ENCODE assay signal across 16 cellular contexts in the genomic region with DNA sequence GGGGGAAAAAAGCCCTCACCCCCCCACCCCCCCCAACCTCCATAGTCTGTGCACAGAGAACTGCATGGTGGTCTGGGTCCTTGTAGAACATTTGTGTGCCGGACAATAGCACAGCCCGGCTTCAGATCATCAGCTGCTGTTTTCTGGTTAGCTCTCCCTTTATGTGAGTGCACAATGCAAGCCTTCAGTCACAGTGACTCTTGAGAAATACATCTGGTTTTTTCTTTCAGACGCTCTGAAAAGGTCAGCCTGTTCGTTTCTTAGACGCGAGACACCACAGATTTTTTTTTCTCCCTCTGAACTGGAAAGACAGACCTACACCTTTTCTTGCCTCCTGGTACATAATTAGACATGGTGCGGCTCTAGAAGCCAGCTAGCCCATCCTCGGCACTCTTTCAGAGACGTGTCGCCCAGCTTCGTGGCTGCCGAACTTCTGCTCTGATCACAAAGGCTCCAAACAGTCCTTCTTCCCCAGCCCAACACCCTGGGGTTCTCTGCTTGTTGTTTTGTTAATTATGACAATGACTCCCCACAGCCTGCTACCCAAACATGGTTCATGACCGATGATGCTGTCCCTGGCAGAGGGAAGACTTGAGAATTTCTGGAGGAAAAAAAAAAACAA.
DNase-seq lines count a peak whose midpoint lies in the region; ATAC-seq and TF ChIP-seq lines count a peak whose summit lies in the region.
"Had no signal": no experiment of that assay in that cellular context is flagged by ENCODE, and none has a peak within 500 bp of the region (broad histone marks: within the 10 kb centered on the region; RNA-seq: fewer than 3 reads in every experiment).

No MANE protein-coding gene starts in this region.

- no peaks in the 10 kb centered on the region for H3K27me3 Mint-ChIP-seq in natural killer cell (ENCODE audit: low read depth in 2 of 2)
- H3K27me3 Mint-ChIP-seq: activated T-helper 17 cell treated with anti-CD3 and anti-CD28 coated beads, Interleukin-2, amount 50 U/mL, for 72 hours had no signal

- H3K4me1 ChIP-seq in aorta (ENCODE audit: control insufficient read depth in 1 of 2, insufficient read depth in 2 of 2, low read length in 2 of 2), result peaks cover 2 to 4% of the 10 kb centered on the region in 2 donors

- ATAC-seq in aorta (ENCODE audit: low FRiP score), result no peak
- no peak for ATAC-seq in natural killer cell
- ATAC-seq: activated T-helper 17 cell treated with anti-CD3 and anti-CD28 coated beads, Interleukin-2, amount 50 U/mL, for 72 hours; heart right ventricle had no signal

- no peak for TF ChIP-seq CTCF in natural killer cell (IDR thresholded peaks at IDR 0.05)

- H3K4me1 Mint-ChIP-seq in natural killer cell, result no peaks in the 10 kb centered on the region
- H3K4me1 Mint-ChIP-seq: activated T-helper 17 cell treated with anti-CD3 and anti-CD28 coated beads, Interleukin-2, amount 50 U/mL, for 72 hours had no signal

- no peak overlapping the region for H3K4me3 ChIP-seq in skeletal muscle cell (ENCODE audit: low read depth, low read length)
- H3K4me3 ChIP-seq in aorta (ENCODE audit: low read length in 2 of 2), result no peak overlapping the region
- H3K4me3 ChIP-seq: heart right ventricle had no signal

- intact Hi-C loops in aorta (cut with DNase I), result no loop called here
- intact Hi-C loops in natural killer cell (cut with micrococcal nuclease), result no loop called here

- no peaks in the 10 kb centered on the region for H3K9me3 Mint-ChIP-seq in natural killer cell

- H3K9me3 ChIP-seq in aorta (ENCODE audit: control insufficient read depth, low read length), result no peaks in the 10 kb centered on the region
- H3K9me3 ChIP-seq: heart right ventricle had no signal

- H3K27ac ChIP-seq in caudate nucleus (ENCODE audit: low read depth, low read length) (peak overlapping the region; percentile 33), layer of hippocampus (ENCODE audit: low read depth, low read length) (peak overlapping the region; percentile 58), aorta (ENCODE audit: low read depth in 1 of 2, low read length in 2 of 2) (no peak overlapping the region)
- H3K27ac ChIP-seq: heart right ventricle, HL-60 had no signal

- no peaks in the 10 kb centered on the region for H3K27me3 ChIP-seq in layer of hippocampus (ENCODE audit: control insufficient read depth, insufficient read depth, low read length)
- H3K27me3 ChIP-seq in aorta (ENCODE audit: control insufficient read depth in 1 of 2, insufficient read depth in 2 of 2, low read length in 1 of 2), result no peaks in the 10 kb centered on the region
- H3K27me3 ChIP-seq: heart right ventricle had no signal

- H3K36me3 Mint-ChIP-seq in natural killer cell, result no peaks in the 10 kb centered on the region

- no peak overlapping the region for H3K27ac Mint-ChIP-seq in natural killer cell
- H3K27ac Mint-ChIP-seq: activated T-helper 17 cell treated with anti-CD3 and anti-CD28 coated beads, Interleukin-2, amount 50 U/mL, for 72 hours; progenitor cell of endocrine pancreas; T-helper 2 cell treated with Interferon-gamma antibody and Interleukin-4, amounts not matched to agents 5 μg/mL and 100 μg/mL, for 36 hours had no signal

- H3K4me3 Mint-ChIP-seq in natural killer cell, result no peak overlapping the region
- H3K4me3 Mint-ChIP-seq: activated T-helper 17 cell treated with anti-CD3 and anti-CD28 coated beads, Interleukin-2, amount 50 U/mL, for 72 hours; T-helper 2 cell treated with Interferon-gamma antibody and Interleukin-4, amounts not matched to agents 5 μg/mL and 100 μg/mL, for 36 hours had no signal

- H3K36me3 ChIP-seq in aorta (ENCODE audit: control insufficient read depth in 1 of 2, insufficient read depth in 2 of 2, low read length in 1 of 2), result no peaks in the 10 kb centered on the region
- H3K36me3 ChIP-seq: heart right ventricle had no signal

- WGBS in aorta, 2 donors, result 39 to 47% methylated on average over 13 of the region's 13 CpGs

- DNase-seq in NCI-H1092 (lab: John Stamatoyannopoulos, UW), result peak; percentile 58
- peak in 33 of 61 donors; percentile 9 to 76 (median 33) for DNase-seq in caudate nucleus (lab: John Stamatoyannopoulos, UW)
- DNase-seq in skeletal muscle cell (ENCODE audit: low read depth), result peak; percentile 32
- DNase-seq in aorta, result no peak
- DNase-seq in activated CD4-positive, alpha-beta T cell treated with anti-CD3 and anti-CD28 coated beads for 4 hours, result no peak
- no peak for DNase-seq in HK-2 (ENCODE audit: unreplicated experiment)
- no peak for DNase-seq in natural killer cell
- DNase-seq: activated CD4-positive, alpha-beta T cell treated with anti-CD3 and anti-CD28 coated beads, Interleukin-2, amount 50 U/mL, for 48 hours; heart right ventricle; NCI-H226; stimulated activated naive CD4-positive, alpha-beta T cell treated with Interleukin-2 at 50 U/mL for 16 hours had no signal

Comparison
In these comparisons a context has a peak if more than half of its experiments do, and no peak if none do; other contexts are left out.
1. DNase-seq: peak in NCI-H1092 (single experiment), caudate nucleus (33 of 61) and skeletal muscle cell (single experiment); none in aorta (0 of 2), activated CD4-positive, alpha-beta T cell treated with anti-CD3 and anti-CD28 coated beads for 4 hours (0 of 2), HK-2 (single experiment) and natural killer cell (single experiment).
2. H3K27ac ChIP-seq: peak in caudate nucleus (single experiment) and layer of hippocampus (single experiment); none in aorta (0 of 2).